27 cellular contexts compared by ENCODE assay signal in the genomic region with DNA sequence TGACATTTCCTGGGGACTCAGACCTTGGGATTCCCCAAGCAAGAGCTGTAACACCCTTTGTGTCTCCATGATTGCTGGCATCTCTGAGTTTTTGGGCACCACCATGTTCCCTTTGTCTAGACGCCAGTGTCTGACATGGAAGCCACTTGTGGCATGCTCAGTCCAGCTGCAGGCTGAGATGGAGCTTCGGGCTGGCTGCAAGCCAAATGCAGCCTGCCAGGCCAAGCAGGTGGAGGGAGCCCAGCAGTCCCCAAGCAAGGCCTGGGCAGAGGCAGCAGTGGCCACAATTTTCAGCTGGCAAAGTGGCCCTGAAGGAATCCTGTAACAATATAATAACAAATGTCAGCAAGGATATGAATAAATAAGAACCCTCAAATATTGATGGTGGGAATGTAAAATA.
DNase-seq lines count a peak whose midpoint lies in the region; ATAC-seq lines count a peak whose summit lies in the region.
"Had no signal": no experiment of that assay in that cellular context is flagged by ENCODE, and none has a peak within 500 bp of the region (broad histone marks: within the 10 kb centered on the region; RNA-seq: fewer than 3 reads in every experiment).

No MANE protein-coding gene starts in this region.

- H3K4me1 ChIP-seq in SJCRH30 = no peaks in the 10 kb centered on the region
- H3K4me1 ChIP-seq: A549, HAP-1 had no signal

- DNase-seq in left ventricle myocardium superior (peak; percentile 9), cardiac septum (ENCODE audit: low spot score) (no peak), NCI-H69 (lab: John Stamatoyannopoulos, UW) (peak; percentile 13), SJCRH30 (peak; percentile 19 to 40), NCI-H526 (lab: John Stamatoyannopoulos, UW) (no peak), kidney glomerular epithelial cell (lab: John Stamatoyannopoulos, UW) (no peak)
- DNase-seq: AML-193; C1 segment of cervical spinal cord; CD8-positive, alpha-beta T cell; DMS 273 treated with DMSO at 0.1 percent for 48 hours; GM23248; HFFc6; KG1; MG63; NCI-H1105 treated with DMSO at 0.1 percent for 48 hours; NCI-H146; NCI-H2029; NCI-H2227 treated with DMSO at 0.1 percent for 48 hours; NCI-H774; SIG-M5; SK-N-SH; SW 1271 had no signal

- H3K27ac ChIP-seq in SJCRH30 = no peak overlapping the region
- H3K27ac ChIP-seq: A549, GM23248, RWPE1 had no signal

- H3K27me3 ChIP-seq in SJCRH30 = no peaks in the 10 kb centered on the region
- H3K27me3 ChIP-seq: MG63 had no signal

- H3K36me3 ChIP-seq in SJCRH30 = no peaks in the 10 kb centered on the region
- H3K36me3 ChIP-seq: HAP-1, MG63 had no signal

- intact Hi-C loops in left ventricle myocardium superior (cut with micrococcal nuclease) = no loop called here
- intact Hi-C loops in cardiac septum (cut with DNase I) = no loop called here

- H3K9me3 ChIP-seq in SJCRH30 (replicated peaks) = no peaks in the 10 kb centered on the region
- H3K9me3 ChIP-seq: A549, HAP-1, MG63 had no signal

- ATAC-seq in left ventricle myocardium superior = no peak
- no peak for ATAC-seq in GM18502 (IDR thresholded peaks at IDR 0.05; ENCODE audit: poor library complexity, unreplicated experiment)
- ATAC-seq: A549; CD8-positive, alpha-beta T cell; Panc1 had no signal

- no peak overlapping the region for H3K4me3 ChIP-seq in SJCRH30
- H3K4me3 ChIP-seq: A549, GM23248, HAP-1, MG63 had no signal

Comparison
In these comparisons a context has a peak if more than half of its experiments do, and no peak if none do; other contexts are left out.
1. DNase-seq: peak in left ventricle myocardium superior (single experiment), NCI-H69 (single experiment) and SJCRH30 (2 of 2); none in cardiac septum (single experiment), NCI-H526 (0 of 2) and kidney glomerular epithelial cell (single experiment).